ENCODE assay signal across 10 cellular contexts in the genomic region with DNA sequence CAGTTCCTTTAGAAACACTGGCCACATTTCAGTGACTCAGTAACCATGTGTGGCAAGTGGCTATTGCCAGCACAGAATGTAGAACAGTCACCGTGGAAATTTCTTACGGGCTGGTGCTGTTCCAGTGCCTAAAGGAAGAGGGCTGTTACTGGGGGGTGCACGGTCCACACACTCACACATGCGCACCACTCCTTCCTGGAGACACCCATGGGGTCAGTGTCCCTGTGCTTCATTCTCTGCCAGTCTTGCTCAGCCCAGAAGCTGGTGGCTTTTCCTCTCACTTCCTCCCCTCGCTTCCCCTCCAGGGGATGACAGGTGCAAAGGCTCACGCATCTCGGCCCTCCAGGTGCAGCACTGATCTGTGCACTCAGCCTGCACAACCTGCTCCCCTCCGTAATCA.
DNase-seq lines count a peak whose midpoint lies in the region; ATAC-seq and TF ChIP-seq lines count a peak whose summit lies in the region.
"Had no signal": no experiment of that assay in that cellular context is flagged by ENCODE, and none has a peak within 500 bp of the region (broad histone marks: within the 10 kb centered on the region; RNA-seq: fewer than 3 reads in every experiment).

No MANE protein-coding gene starts in this region.

- H3K36me3 Mint-ChIP-seq in central memory CD8-positive, alpha-beta T cell (ENCODE audit: insufficient read depth): peaks cover 28% of the 10 kb centered on the region

- H3K9me3 Mint-ChIP-seq in central memory CD8-positive, alpha-beta T cell: no peaks in the 10 kb centered on the region

- DNase-seq in central memory CD8-positive, alpha-beta T cell (ENCODE audit: low spot score in 2 of 2): no peak
- no peak for DNase-seq in NCI-H2171 (lab: John Stamatoyannopoulos, UW)
- no peak for DNase-seq in activated CD4-positive, alpha-beta T cell treated with anti-CD3 and anti-CD28 coated beads, Interleukin-2, amount 50 U/mL, for 4 hours
- no peak for DNase-seq in medulla oblongata (ENCODE audit: extremely low spot score)
- DNase-seq: midbrain had no signal

- TF ChIP-seq CTCF in GM12872 (IDR thresholded peaks at IDR 0.05; ENCODE audit: insufficient read depth, low read depth, low read length): peak; percentile 14; the same call in 1 of the 3 replicates

- peak overlapping the region; percentile 15 for H3K27ac Mint-ChIP-seq in central memory CD8-positive, alpha-beta T cell (ENCODE audit: low read depth)

- no peaks in the 10 kb centered on the region for H3K27me3 Mint-ChIP-seq in central memory CD8-positive, alpha-beta T cell

- H3K4me1 Mint-ChIP-seq in central memory CD8-positive, alpha-beta T cell: peaks cover 25% of the 10 kb centered on the region

- peak; percentile 72 for ATAC-seq in GM21367 (IDR thresholded peaks at IDR 0.05; ENCODE audit: unreplicated experiment)
- ATAC-seq in HG03175 (IDR thresholded peaks at IDR 0.05; ENCODE audit: unreplicated experiment): peak; percentile 77
- peak; percentile 43 for ATAC-seq in central memory CD8-positive, alpha-beta T cell (replicated peaks; ENCODE audit: extremely low read depth, poor library complexity, severe bottlenecking)
- ATAC-seq in HG03039 (IDR thresholded peaks at IDR 0.05; ENCODE audit: unreplicated experiment): no peak
- ATAC-seq: K562 had no signal

- no peak overlapping the region for H3K4me3 Mint-ChIP-seq in central memory CD8-positive, alpha-beta T cell
